21 cellular contexts compared by ENCODE assay signal in the genomic region with DNA sequence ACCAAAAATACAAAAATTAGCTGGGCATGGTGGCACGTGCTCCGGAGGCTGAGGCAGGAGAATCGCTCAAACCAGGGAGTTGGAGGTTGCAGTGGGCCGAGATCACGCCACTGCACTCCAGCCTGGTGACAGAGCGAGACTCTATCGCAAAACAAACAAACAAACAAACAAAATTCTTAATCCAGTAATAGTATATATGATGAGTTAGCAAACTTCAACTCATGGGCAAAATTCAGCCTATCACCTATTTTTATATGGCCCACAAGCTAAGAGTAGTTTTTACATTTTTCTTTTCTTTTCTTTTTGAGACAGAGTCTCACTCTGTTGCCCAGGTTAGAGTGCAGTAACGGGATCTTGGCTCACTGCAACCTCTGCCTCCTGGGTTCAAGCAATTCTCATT. TPM values are rescaled to one million over a fixed set of nuclear protein-coding genes. Genes with fewer than 3 reads are reported as not detected.
DNase-seq lines count a peak whose midpoint lies in the region; ATAC-seq, FAIRE-seq and TF ChIP-seq lines count a peak whose summit lies in the region.
"Had no signal": no experiment of that assay in that cellular context is flagged by ENCODE, and none has a peak within 500 bp of the region (broad histone marks: within the 10 kb centered on the region; RNA-seq: fewer than 3 reads in every experiment).

No MANE protein-coding gene starts in this region.

- TF ChIP-seq EP300 in HepG2 (IDR thresholded peaks at IDR 0.05; ENCODE audit: low read depth in 2 of 2, low read length in 2 of 2) (no peak), HepG2 (CRISPR knock-in tag; IDR thresholded peaks at IDR 0.05; ENCODE audit: borderline replicate concordance) (no peak)

- H3K36me3 ChIP-seq in HepG2 (replicated peaks in 1 of 2; ENCODE audit: control insufficient read depth in 1 of 2, insufficient read depth in 2 of 2, low read length in 2 of 2) = peaks cover 0 to 7% of the 10 kb centered on the region in 2 experiments; a peak in 2 of 5 replicates
- H3K36me3 ChIP-seq in right lobe of liver = peaks cover 0 to 6% (median 0%) of the 10 kb centered on the region in 4 donors
- H3K36me3 ChIP-seq in IMR-90 (ENCODE audit: control insufficient read depth, insufficient read depth, low read length) = peaks cover 6% of the 10 kb centered on the region
- H3K36me3 ChIP-seq: BE2C had no signal

- no peak for TF ChIP-seq CTCF in HepG2 (CRISPR knock-in tag; IDR thresholded peaks at IDR 0.05)
- no peak for TF ChIP-seq CTCF in right lobe of liver (IDR thresholded peaks at IDR 0.05)
- no peak for TF ChIP-seq CTCF in IMR-90 (conservative IDR thresholded peaks at IDR 0.05; ENCODE audit: low read depth, low read length)

- no peak overlapping the region for H4K8ac ChIP-seq in IMR-90 (ENCODE audit: low read depth in 2 of 2, low read length in 2 of 2)

- DNase-seq in HepG2 (ENCODE audit: low spot score) (no peak), right lobe of liver (no peak), IMR-90 (no peak), Right ventricle myocardium inferior (ENCODE audit: missing footprints) (no peak)
- DNase-seq: ACHN; BE2C; C1 segment of cervical spinal cord; Caco-2; Calu3; CD4-positive, alpha-beta T cell; CD8-positive, alpha-beta T cell; DND-41; EL; GDM1 had no signal

- no peak for ATAC-seq in HepG2
- no peak for ATAC-seq in right lobe of liver
- no peak for ATAC-seq in IMR-90 (ENCODE audit: low read depth)
- no peak for ATAC-seq in Right ventricle myocardium inferior
- no peak for ATAC-seq in HG02840 (IDR thresholded peaks at IDR 0.05; ENCODE audit: low FRiP score, unreplicated experiment)
- ATAC-seq: CD8-positive, alpha-beta T cell; GM12878 had no signal

- H3K27me3 ChIP-seq in HepG2 (ENCODE audit: control insufficient read depth in 1 of 2, insufficient read depth in 2 of 2, low read length in 2 of 2) = no peaks in the 10 kb centered on the region
- no peaks in the 10 kb centered on the region for H3K27me3 ChIP-seq in right lobe of liver
- no peaks in the 10 kb centered on the region for H3K27me3 ChIP-seq in IMR-90 (ENCODE audit: control insufficient read depth, insufficient read depth, low read length)
- H3K27me3 ChIP-seq: BE2C, BLaER1 had no signal

- intact Hi-C loops in HepG2 (cut with micrococcal nuclease; ENCODE audit: unreplicated experiment) = no loop called here
- intact Hi-C loops in right lobe of liver (cut with DNase I) = no loop called here
- intact Hi-C loops in IMR-90 (cut with micrococcal nuclease) = no loop called here
- intact Hi-C loops in Right ventricle myocardium inferior (cut with DNase I) = no loop called here

- no peak overlapping the region for H2BK20ac ChIP-seq in IMR-90 (ENCODE audit: low read depth, low read length)

- H3K4me1 ChIP-seq in HepG2 (ENCODE audit: insufficient read depth, low read length) (peaks cover 6% of the 10 kb centered on the region; the same call in 1 of the 2 replicates), right lobe of liver (peaks cover 0 to 5% (median 0%) of the 10 kb centered on the region in 4 donors), IMR-90 (ENCODE audit: control insufficient read depth, insufficient read depth, low read length) (no peaks in the 10 kb centered on the region)
- H3K4me1 ChIP-seq: BE2C, Caco-2 had no signal

- H4K91ac ChIP-seq in IMR-90 (ENCODE audit: insufficient read depth, low read depth, low read length) = no peak overlapping the region

- no peak overlapping the region for H2AK9ac ChIP-seq in IMR-90 (replicated peaks; ENCODE audit: low read depth, low read length, poor library complexity)

- no peaks in the 10 kb centered on the region for H3K9me3 ChIP-seq in HepG2 (ENCODE audit: low read length)
- no peaks in the 10 kb centered on the region for H3K9me3 ChIP-seq in right lobe of liver
- H3K9me3 ChIP-seq in IMR-90 (ENCODE audit: control insufficient read depth, insufficient read depth, low read length) = no peaks in the 10 kb centered on the region
- H3K9me3 ChIP-seq: BE2C, BLaER1, Caco-2 had no signal

- H3K4me3 ChIP-seq in HepG2 (replicated peaks in 1 of 3; ENCODE audit: insufficient read depth in 1 of 3, low read depth in 2 of 3, low read length in 3 of 3) (no peak overlapping the region), right lobe of liver (no peak overlapping the region), IMR-90 (ENCODE audit: insufficient read depth, low read depth, low read length) (no peak overlapping the region)
- H3K4me3 ChIP-seq: BLaER1, GM12878 had no signal

- 98% methylated on average over 8 of the region's 8 CpGs for WGBS in HepG2 (ENCODE audit: low lambda C conversion rate)
- 90% methylated on average over 7 of the region's 8 CpGs for WGBS in right lobe of liver (ENCODE audit: insufficient coverage, low coverage, low lambda C conversion rate, missing lambda C conversion rate)
- no CpG with 5 or more reads among the region's 8 CpGs for WGBS in IMR-90 (ENCODE audit: extremely low coverage in 2 of 2, insufficient read length in 1 of 2), 2 experiments

- TF ChIP-seq RAD21 in HepG2 (CRISPR knock-in tag; IDR thresholded peaks at IDR 0.05) = no peak
- TF ChIP-seq RAD21 in IMR-90 (IDR thresholded peaks at IDR 0.05; ENCODE audit: low read length) = no peak

- H4K5ac ChIP-seq in IMR-90 (ENCODE audit: low read depth, low read length) = no peak overlapping the region

- H3K56ac ChIP-seq in IMR-90 (ENCODE audit: extremely low read depth, insufficient read depth, low read length) = no peak overlapping the region

- BruUV-seq in HepG2 (replicated peaks; lab: Mats Ljungman, UMichigan) (no TSS peak), IMR-90 (replicated peaks; lab: Mats Ljungman, UMichigan) (no TSS peak)

- no peak overlapping the region for H3K4ac ChIP-seq in IMR-90 (ENCODE audit: low read depth, low read length)

- POLR2A ChIA-PET in HepG2 (lab: Yijun Ruan, JAX) = no interaction called here
- POLR2A ChIA-PET in IMR-90 (lab: Charles Lee; ENCODE audit: unreplicated experiment) = interaction anchor here (0.5 kb wide), 1 partner anchor 8 kb away, joined by 12 read pairs; no protein-coding TSS in a partner anchor

- no peak for TF ChIP-seq POLR2A in HepG2 (IDR thresholded peaks at IDR 0.05; ENCODE audit: insufficient read depth in 1 of 2, low read depth in 2 of 2, low read length in 2 of 2)
- TF ChIP-seq POLR2A in right lobe of liver (IDR thresholded peaks at IDR 0.05) = no peak
- TF ChIP-seq POLR2A in IMR-90 (IDR thresholded peaks at IDR 0.05; ENCODE audit: low read depth, low read length) = no peak

- in situ Hi-C loops in HepG2 (cut with HindIII; ENCODE audit: extremely low pct_ligation_motif_present, low pct_unique_long_range_greater_than_20kb) (no loop called here), IMR-90 (cut with MboI; ENCODE audit: low sequenced_read_pairs) (no loop called here)

- no peak overlapping the region for H3K27ac ChIP-seq in HepG2 (ENCODE audit: extremely low read length, insufficient read depth, low read length)
- H3K27ac ChIP-seq in right lobe of liver = no peak overlapping the region
- no peak overlapping the region for H3K27ac ChIP-seq in IMR-90 (ENCODE audit: insufficient read depth, low read length)
- H3K27ac ChIP-seq: 22Rv1, BLaER1 had no signal

- no peak overlapping the region for H3K4me2 ChIP-seq in HepG2 (ENCODE audit: low read depth, low read length)
- no peak overlapping the region for H3K4me2 ChIP-seq in IMR-90 (ENCODE audit: low read depth, low read length)
- H3K4me2 ChIP-seq: BLaER1 had no signal

- H2BK5ac ChIP-seq in IMR-90 (ENCODE audit: low read depth, low read length, poor library complexity, severe bottlenecking) = no peak overlapping the region

- no peak for FAIRE-seq in HepG2 (lab: Jason Lieb, UNC)
- FAIRE-seq: D721Med, GM12878, GM12892, GM18507 had no signal

- H3K9ac ChIP-seq in HepG2 (ENCODE audit: insufficient read depth, low read depth, low read length) (no peak overlapping the region), IMR-90 (ENCODE audit: low read depth, low read length) (no peak overlapping the region)
- H3K9ac ChIP-seq: BLaER1 had no signal

- H3K14ac ChIP-seq in IMR-90 (replicated peaks; ENCODE audit: low read depth, low read length) = no peak overlapping the region

- peaks cover 12% of the 10 kb centered on the region for H3K79me2 ChIP-seq in HepG2 (ENCODE audit: insufficient read depth, low read length)

- dilution Hi-C loops in IMR-90 (cut with HindIII; ENCODE audit: low sequenced_read_pairs, unreplicated experiment) = no loop called here

- no peak overlapping the region for H2BK120ac ChIP-seq in IMR-90 (ENCODE audit: low read depth, low read length)

- H3K18ac ChIP-seq in IMR-90 (ENCODE audit: low read depth, low read length) = no peak overlapping the region

- CTCF ChIA-PET in HepG2 (lab: Yijun Ruan, JAX; ENCODE audit: low intra/inter-chr PET ratio, low total read pairs) = no interaction called here
- CTCF ChIA-PET in IMR-90 (lab: Yijun Ruan, JAX) = no interaction called here

- H2AFZ ChIP-seq in HepG2 (ENCODE audit: low read length) = no peak overlapping the region
- H2AFZ ChIP-seq in IMR-90 (replicated peaks; ENCODE audit: low read length, poor library complexity) = no peak overlapping the region

- H3K23ac ChIP-seq in IMR-90 (ENCODE audit: low read depth, low read length) = no peak overlapping the region

- H4K20me1 ChIP-seq in HepG2 (ENCODE audit: insufficient read depth, low read length) (no peaks in the 10 kb centered on the region), IMR-90 (ENCODE audit: insufficient read depth, low read length) (peaks cover 4% of the 10 kb centered on the region; the same call in 1 of the 2 replicates)
- H4K20me1 ChIP-seq: BLaER1 had no signal

- H3K9me1 ChIP-seq in IMR-90 (ENCODE audit: insufficient read depth, low read length) = peaks cover 3% of the 10 kb centered on the region; the same call in 1 of the 2 replicates

- peaks cover 15 to 43% of the 10 kb centered on the region in 2 experiments for H3K79me1 ChIP-seq in IMR-90 (ENCODE audit: low read depth in 1 of 2, low read length in 2 of 2)

- no peak overlapping the region for H2AK5ac ChIP-seq in IMR-90 (ENCODE audit: low read depth, low read length)

- no peak overlapping the region for H2BK15ac ChIP-seq in IMR-90 (ENCODE audit: low read depth, low read length)

RNA-seq across cellular contexts. Expression of a gene that starts 14.9 kb away (rescaled TPM):
- total RNA-seq in HepG2 (2016; rRNA removed; fragmentation: Illumina TruSeq; extraction: Trizol) (9.6 and 11.3 TPM in 2 replicates), right lobe of liver (10 to 100 TPM in 5 of 6 experiments, 1 to 10 TPM in 1; 7.9 to 18.7 (median 12.3) TPM), IMR-90 (2012; rRNA removed) (7.0 and 9.4 TPM in 2 replicates), Right ventricle myocardium inferior (39.8 TPM)
- total RNA-seq in HepG2 (2016; cell fraction: cytosol; rRNA removed; fragmentation: Illumina TruSeq; extraction: Trizol; ENCODE audit: low read depth) = 5.4 and 5.9 TPM in 2 replicates
- total RNA-seq in HepG2 (2016; cell fraction: insoluble cytoplasmic fraction; rRNA removed; fragmentation: Illumina TruSeq; extraction: Trizol) = 10.1 and 12.2 TPM in 2 replicates
- total RNA-seq in HepG2 (2016; cell fraction: membrane; rRNA removed; fragmentation: Illumina TruSeq; extraction: Trizol) = 8.6 and 10.1 TPM in 2 replicates
- total RNA-seq in HepG2 (2016; cell fraction: nucleus; rRNA removed; fragmentation: Illumina TruSeq; extraction: Trizol) = 11.5 and 13.0 TPM in 2 replicates
- polyA plus RNA-seq in HepG2 (2011; rRNA removed) (14.0 and 16.2 TPM in 2 replicates), IMR-90 (2012; rRNA removed) (15.2 and 16.3 TPM in 2 replicates)
- polyA plus RNA-seq in HepG2 (2011; cell fraction: cytosol; rRNA removed) = 8.1 and 10.9 TPM in 2 replicates
- 19.1 and 23.0 TPM in 2 replicates for polyA plus RNA-seq in HepG2 (2011; cell fraction: nucleus; rRNA removed)
- polyA plus RNA-seq in HepG2 (2012) = 10.2 and 12.7 TPM in 2 replicates
- 6.6 and 8.4 TPM in 2 replicates for polyA plus RNA-seq in HepG2 (2016; cell fraction: cytosol; fragmentation: Illumina TruSeq; extraction: Trizol; ENCODE audit: low read depth)
- 24.5 and 24.8 TPM in 2 replicates for polyA plus RNA-seq in HepG2 (2016; cell fraction: insoluble cytoplasmic fraction; fragmentation: Illumina TruSeq; extraction: Trizol; ENCODE audit: low read depth)
- 8.8 and 10.2 TPM in 2 replicates for polyA plus RNA-seq in HepG2 (2016; cell fraction: membrane; fragmentation: Illumina TruSeq; extraction: Trizol; ENCODE audit: low read depth)
- polyA plus RNA-seq in HepG2 (2016; cell fraction: nucleus; fragmentation: Illumina TruSeq; extraction: Trizol; ENCODE audit: insufficient read depth, low read depth) = 23.1 and 23.3 TPM in 2 replicates
- 25.8 and 31.9 TPM in 2 replicates for polyA minus RNA-seq in HepG2 (2011; rRNA and poly(A)+ RNA removed; ENCODE audit: low replicate concordance)
- polyA minus RNA-seq in HepG2 (2011; cell fraction: cytosol; rRNA and poly(A)+ RNA removed) = 11.3 and 15.8 TPM in 2 replicates
- 21.9 and 32.6 TPM in 2 replicates for polyA minus RNA-seq in HepG2 (2011; cell fraction: nucleus; rRNA and poly(A)+ RNA removed)
- 6.5 and 9.7 TPM in 2 replicates for polyA plus RNA-seq in IMR-90 (2012; cell fraction: cytosol; rRNA removed)
- 35.8 and 38.5 TPM in 2 replicates for polyA plus RNA-seq in IMR-90 (2012; cell fraction: nucleus; rRNA removed; ENCODE audit: low replicate concordance)
